10 cellular contexts compared by ENCODE assay signal in the genomic region with DNA sequence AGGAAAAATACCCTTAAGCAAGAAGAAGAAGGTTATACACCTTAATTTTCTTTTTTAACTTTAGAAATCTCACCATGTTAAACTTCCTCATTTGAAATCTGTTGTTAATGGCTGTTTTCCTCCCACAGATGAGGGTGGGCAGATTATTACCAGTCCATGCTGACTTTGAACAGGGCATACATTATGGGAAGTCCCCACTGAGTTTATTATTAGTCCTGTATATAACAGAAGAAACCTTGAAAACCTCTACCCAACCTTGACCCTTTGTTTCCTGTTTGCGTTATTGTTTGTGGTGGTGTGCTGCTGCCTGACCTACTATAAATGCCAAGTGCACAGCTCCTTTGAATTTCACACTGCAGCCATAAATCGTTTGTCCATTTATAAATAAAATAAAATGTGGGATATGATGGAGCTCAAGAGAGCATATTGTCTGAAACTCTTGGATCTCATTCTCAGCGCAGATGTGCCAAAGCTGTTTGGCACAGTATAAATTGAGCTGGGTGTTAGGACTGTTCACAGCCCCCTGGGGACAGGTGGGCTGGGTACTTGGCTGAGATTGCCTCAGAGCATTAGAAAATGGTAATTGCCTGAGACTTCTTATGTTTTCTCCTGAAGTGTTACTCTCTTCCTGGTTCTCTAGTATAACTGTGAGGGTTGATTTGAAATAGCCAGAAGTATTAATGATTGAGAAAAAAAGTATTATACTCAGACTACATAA.
A peak's percentile ranks its signal among the peaks of the same experiment; 100 is the strongest.
DNase-seq lines count a peak whose midpoint lies in the region; ATAC-seq and TF ChIP-seq lines count a peak whose summit lies in the region.
"Had no signal": no experiment of that assay in that cellular context is flagged by ENCODE, and none has a peak within 500 bp of the region (broad histone marks: within the 10 kb centered on the region; RNA-seq: fewer than 3 reads in every experiment).

No MANE protein-coding gene starts in this region.

- H3K4me1 Mint-ChIP-seq in stimulated activated naive CD8-positive, alpha-beta T cell treated with anti-CD3 and anti-CD28 coated beads, Interleukin-15, Interleukin-2, amounts not matched to agents 100 ng/mL and 50 ng/mL, for 24 hours (ENCODE audit: low read depth) = peaks cover 30% of the 10 kb centered on the region
- H3K4me1 Mint-ChIP-seq in stimulated activated naive CD8-positive, alpha-beta T cell treated with anti-CD3 and anti-CD28 coated beads, Interleukin-15, amount 100 ng/mL, for 72 hours = no peaks in the 10 kb centered on the region
- no peaks in the 10 kb centered on the region for H3K4me1 Mint-ChIP-seq in activated CD8-positive, alpha-beta T cell treated with anti-CD3 and anti-CD28 coated beads for 36 hours (ENCODE audit: low read depth)
- H3K4me1 Mint-ChIP-seq in activated T-cell treated with anti-CD3 and anti-CD28 coated beads, Interleukin-2, amount 50 U/mL, for 4 hours (ENCODE audit: low read depth) = no peaks in the 10 kb centered on the region
- no peaks in the 10 kb centered on the region for H3K4me1 Mint-ChIP-seq in activated T-helper 17 cell treated with anti-CD3 and anti-CD28 coated beads, Interleukin-2, amount 50 U/mL, for 72 hours

- H3K4me3 Mint-ChIP-seq in stimulated activated naive CD8-positive, alpha-beta T cell treated with anti-CD3 and anti-CD28 coated beads, Interleukin-15, Interleukin-2, amounts not matched to agents 100 ng/mL and 50 ng/mL, for 24 hours = no peak overlapping the region
- no peak overlapping the region for H3K4me3 Mint-ChIP-seq in stimulated activated naive CD8-positive, alpha-beta T cell treated with anti-CD3 and anti-CD28 coated beads, Interleukin-15, amount 100 ng/mL, for 72 hours
- H3K4me3 Mint-ChIP-seq in activated CD8-positive, alpha-beta T cell treated with anti-CD3 and anti-CD28 coated beads for 36 hours = no peak overlapping the region
- H3K4me3 Mint-ChIP-seq in activated T-cell treated with anti-CD3 and anti-CD28 coated beads, Interleukin-2, amount 50 U/mL, for 4 hours = no peak overlapping the region
- H3K4me3 Mint-ChIP-seq in activated T-helper 17 cell treated with anti-CD3 and anti-CD28 coated beads, Interleukin-2, amount 50 U/mL, for 72 hours = no peak overlapping the region

- no peaks in the 10 kb centered on the region for H3K27me3 Mint-ChIP-seq in stimulated activated naive CD8-positive, alpha-beta T cell treated with anti-CD3 and anti-CD28 coated beads, Interleukin-15, Interleukin-2, amounts not matched to agents 100 ng/mL and 50 ng/mL, for 24 hours
- H3K27me3 Mint-ChIP-seq in stimulated activated naive CD8-positive, alpha-beta T cell treated with anti-CD3 and anti-CD28 coated beads, Interleukin-15, amount 100 ng/mL, for 72 hours = no peaks in the 10 kb centered on the region
- no peaks in the 10 kb centered on the region for H3K27me3 Mint-ChIP-seq in activated CD8-positive, alpha-beta T cell treated with anti-CD3 and anti-CD28 coated beads for 36 hours
- no peaks in the 10 kb centered on the region for H3K27me3 Mint-ChIP-seq in activated T-cell treated with anti-CD3 and anti-CD28 coated beads, Interleukin-2, amount 50 U/mL, for 4 hours (ENCODE audit: low read depth)
- no peaks in the 10 kb centered on the region for H3K27me3 Mint-ChIP-seq in activated T-helper 17 cell treated with anti-CD3 and anti-CD28 coated beads, Interleukin-2, amount 50 U/mL, for 72 hours

- no peaks in the 10 kb centered on the region for H3K36me3 Mint-ChIP-seq in stimulated activated naive CD8-positive, alpha-beta T cell treated with anti-CD3 and anti-CD28 coated beads, Interleukin-15, Interleukin-2, amounts not matched to agents 100 ng/mL and 50 ng/mL, for 24 hours (ENCODE audit: low read depth)
- H3K36me3 Mint-ChIP-seq in activated CD8-positive, alpha-beta T cell treated with anti-CD3 and anti-CD28 coated beads for 36 hours (ENCODE audit: low read depth) = no peaks in the 10 kb centered on the region
- H3K36me3 Mint-ChIP-seq in activated T-cell treated with anti-CD3 and anti-CD28 coated beads, Interleukin-2, amount 50 U/mL, for 4 hours (ENCODE audit: insufficient read depth) = no peaks in the 10 kb centered on the region
- H3K36me3 Mint-ChIP-seq in activated T-helper 17 cell treated with anti-CD3 and anti-CD28 coated beads, Interleukin-2, amount 50 U/mL, for 72 hours (ENCODE audit: low read depth) = no peaks in the 10 kb centered on the region

- intact Hi-C loops in activated CD8-positive, alpha-beta T cell treated with anti-CD3 and anti-CD28 coated beads for 36 hours (cut with micrococcal nuclease) = no loop called here

- no peak for ATAC-seq in stimulated activated naive CD8-positive, alpha-beta T cell treated with anti-CD3 and anti-CD28 coated beads, Interleukin-15, amount 100 ng/mL, for 72 hours
- peak; percentile 93 for ATAC-seq in HG02938 (IDR thresholded peaks at IDR 0.05; ENCODE audit: unreplicated experiment)
- ATAC-seq in activated CD8-positive, alpha-beta T cell treated with anti-CD3 and anti-CD28 coated beads for 36 hours = no peak
- no peak for ATAC-seq in activated T-cell treated with anti-CD3 and anti-CD28 coated beads, Interleukin-2, amount 50 U/mL, for 4 hours
- ATAC-seq in activated T-helper 17 cell treated with anti-CD3 and anti-CD28 coated beads, Interleukin-2, amount 50 U/mL, for 72 hours (replicated peaks) = no peak

- peak overlapping the region; percentile 24 for H3K27ac Mint-ChIP-seq in stimulated activated naive CD8-positive, alpha-beta T cell treated with anti-CD3 and anti-CD28 coated beads, Interleukin-15, Interleukin-2, amounts not matched to agents 100 ng/mL and 50 ng/mL, for 24 hours
- peak overlapping the region in 1 of 2 donors; percentile 12 for H3K27ac Mint-ChIP-seq in stimulated activated naive CD8-positive, alpha-beta T cell treated with anti-CD3 and anti-CD28 coated beads, Interleukin-15, amount 100 ng/mL, for 72 hours
- H3K27ac Mint-ChIP-seq in activated CD8-positive, alpha-beta T cell treated with anti-CD3 and anti-CD28 coated beads for 36 hours = no peak overlapping the region
- H3K27ac Mint-ChIP-seq in activated T-helper 17 cell treated with anti-CD3 and anti-CD28 coated beads, Interleukin-2, amount 50 U/mL, for 72 hours = no peak overlapping the region

- CTCF ChIA-PET in activated CD8-positive, alpha-beta T cell treated with anti-CD3 and anti-CD28 coated beads for 36 hours (lab: Charles Lee) = no interaction called here

- peaks cover 2% of the 10 kb centered on the region for H3K9me3 Mint-ChIP-seq in stimulated activated naive CD8-positive, alpha-beta T cell treated with anti-CD3 and anti-CD28 coated beads, Interleukin-15, Interleukin-2, amounts not matched to agents 100 ng/mL and 50 ng/mL, for 24 hours
- no peaks in the 10 kb centered on the region for H3K9me3 Mint-ChIP-seq in stimulated activated naive CD8-positive, alpha-beta T cell treated with anti-CD3 and anti-CD28 coated beads, Interleukin-15, amount 100 ng/mL, for 72 hours
- H3K9me3 Mint-ChIP-seq in activated CD8-positive, alpha-beta T cell treated with anti-CD3 and anti-CD28 coated beads for 36 hours = no peaks in the 10 kb centered on the region
- no peaks in the 10 kb centered on the region for H3K9me3 Mint-ChIP-seq in activated T-cell treated with anti-CD3 and anti-CD28 coated beads, Interleukin-2, amount 50 U/mL, for 4 hours
- peaks cover 6% of the 10 kb centered on the region for H3K9me3 Mint-ChIP-seq in activated T-helper 17 cell treated with anti-CD3 and anti-CD28 coated beads, Interleukin-2, amount 50 U/mL, for 72 hours

- TF ChIP-seq CTCF in activated CD8-positive, alpha-beta T cell treated with anti-CD3 and anti-CD28 coated beads for 36 hours (IDR thresholded peaks at IDR 0.05) = no peak

- no peak for DNase-seq in stimulated activated naive CD8-positive, alpha-beta T cell treated with anti-CD3 and anti-CD28 coated beads, Interleukin-15, amount 100 ng/mL, for 72 hours
- DNase-seq in NCI-H1436 (lab: John Stamatoyannopoulos, UW) = peak; percentile 68
- DNase-seq in activated CD8-positive, alpha-beta T cell treated with anti-CD3 and anti-CD28 coated beads for 36 hours = no peak
- DNase-seq in activated T-cell treated with anti-CD3 and anti-CD28 coated beads, Interleukin-2, amount 50 U/mL, for 4 hours = no peak
- DNase-seq in stimulated activated naive CD4-positive, alpha-beta T cell treated with Interleukin-2 at 50 U/mL for 16 hours (lab: John Stamatoyannopoulos, UW) = no peak
- DNase-seq: erythroblast, NCI-H187 had no signal

- POLR2A ChIA-PET in activated CD8-positive, alpha-beta T cell treated with anti-CD3 and anti-CD28 coated beads for 36 hours (lab: Charles Lee) = no interaction called here
